In genomic region chr2:209334188-209335017, GRCh38 we compare ENCODE assay signal across 9 cellular contexts.
A peak's percentile ranks its signal among the peaks of the same experiment; 100 is the strongest.
DNase-seq lines count a peak whose midpoint lies in the region; ATAC-seq, FAIRE-seq and TF ChIP-seq lines count a peak whose summit lies in the region.
"Had no signal": no experiment of that assay in that cellular context is flagged by ENCODE, and none has a peak within 500 bp of the region (broad histone marks: within the 10 kb centered on the region; RNA-seq: fewer than 3 reads in every experiment).

No MANE protein-coding gene starts in this region.

- peak; percentile 20 for FAIRE-seq in urothelium cell line (lab: Jason Lieb, UNC)

- H3K9me3 ChIP-seq in CD4-positive, alpha-beta T cell (ENCODE audit: control insufficient read depth, low read length) = no peaks in the 10 kb centered on the region

- intact Hi-C loops in CD4-positive, alpha-beta T cell (cut with DNase I, micrococcal nuclease) = loop anchor here in 1 of 2 experiments (10.0 kb wide), 2 partner anchors 240 to 860 kb away; no protein-coding TSS in a partner anchor

- no peak overlapping the region for H3K27ac ChIP-seq in CD4-positive, alpha-beta T cell (ENCODE audit: low read depth, low read length)

- H3K27me3 ChIP-seq in CD4-positive, alpha-beta T cell (ENCODE audit: control insufficient read depth, insufficient read depth, low read length) = no peaks in the 10 kb centered on the region

- POLR2A ChIA-PET in CD4-positive, alpha-beta T cell (lab: Charles Lee) = no interaction called here

- no peaks in the 10 kb centered on the region for H3K9me3 Mint-ChIP-seq in CD4-positive, alpha-beta T cell
- no peaks in the 10 kb centered on the region for H3K9me3 Mint-ChIP-seq in T-helper 2 cell treated with Interferon-gamma antibody and Interleukin-4, amounts not matched to agents 5 μg/mL and 100 μg/mL, for 36 hours
- no peaks in the 10 kb centered on the region for H3K9me3 Mint-ChIP-seq in endothelial cell (ENCODE audit: unreplicated experiment)
- H3K9me3 Mint-ChIP-seq: T-cell had no signal

- H3K27me3 Mint-ChIP-seq in CD4-positive, alpha-beta T cell = no peaks in the 10 kb centered on the region
- H3K27me3 Mint-ChIP-seq in T-helper 2 cell treated with Interferon-gamma antibody and Interleukin-4, amounts not matched to agents 5 μg/mL and 100 μg/mL, for 36 hours (ENCODE audit: low read depth) = no peaks in the 10 kb centered on the region
- H3K27me3 Mint-ChIP-seq in endothelial cell (ENCODE audit: unreplicated experiment) = no peaks in the 10 kb centered on the region
- H3K27me3 Mint-ChIP-seq: T-cell had no signal

- no peak for ATAC-seq in CD4-positive, alpha-beta T cell (ENCODE audit: poor library complexity)
- ATAC-seq in GM18873 (IDR thresholded peaks at IDR 0.05; ENCODE audit: low FRiP score, unreplicated experiment) (peak; percentile 71), HG03064 (IDR thresholded peaks at IDR 0.05; ENCODE audit: low read depth, unreplicated experiment) (peak; percentile 76)
- ATAC-seq: T-cell had no signal

- no peak overlapping the region for H3K4me3 Mint-ChIP-seq in CD4-positive, alpha-beta T cell
- H3K4me3 Mint-ChIP-seq in T-helper 2 cell treated with Interferon-gamma antibody and Interleukin-4, amounts not matched to agents 5 μg/mL and 100 μg/mL, for 36 hours = no peak overlapping the region
- H3K4me3 Mint-ChIP-seq in endothelial cell (ENCODE audit: unreplicated experiment) = no peak overlapping the region
- H3K4me3 Mint-ChIP-seq: T-cell had no signal

- H3K36me3 Mint-ChIP-seq in CD4-positive, alpha-beta T cell (ENCODE audit: low read depth) = no peaks in the 10 kb centered on the region
- no peaks in the 10 kb centered on the region for H3K36me3 Mint-ChIP-seq in T-helper 2 cell treated with Interferon-gamma antibody and Interleukin-4, amounts not matched to agents 5 μg/mL and 100 μg/mL, for 36 hours (ENCODE audit: low read depth)
- no peaks in the 10 kb centered on the region for H3K36me3 Mint-ChIP-seq in endothelial cell (ENCODE audit: low read depth, unreplicated experiment)
- H3K36me3 Mint-ChIP-seq: T-cell had no signal

- CTCF ChIA-PET in CD4-positive, alpha-beta T cell (lab: Charles Lee) = interaction anchor here (1.0 to 2.0 kb wide), 2 partner anchors 10 to 16 kb away, joined by 3 to 5 read pairs; no protein-coding TSS in a partner anchor

- TF ChIP-seq CTCF in CD4-positive, alpha-beta T cell (IDR thresholded peaks at IDR 0.05) = peak; percentile 60
- peak; percentile 72 for TF ChIP-seq CTCF in endothelial cell (IDR thresholded peaks at IDR 0.05; ENCODE audit: unreplicated experiment)

- no peak overlapping the region for H3K27ac Mint-ChIP-seq in CD4-positive, alpha-beta T cell
- H3K27ac Mint-ChIP-seq in T-helper 2 cell treated with Interferon-gamma antibody and Interleukin-4, amounts not matched to agents 5 μg/mL and 100 μg/mL, for 36 hours = no peak overlapping the region
- H3K27ac Mint-ChIP-seq in endothelial cell (ENCODE audit: unreplicated experiment) = no peak overlapping the region
- H3K27ac Mint-ChIP-seq: T-cell had no signal

- DNase-seq in CD4-positive, alpha-beta T cell = no peak
- DNase-seq in NCI-H1930 (lab: John Stamatoyannopoulos, UW) (peak; percentile 28 to 33), endothelial cell (ENCODE audit: low spot score) (peak; percentile 58), mucosa of gallbladder (ENCODE audit: low spot score) (peak; percentile 65), urothelium cell line (ENCODE audit: low spot score) (peak; percentile 46)
- peak; percentile 13 for DNase-seq in T-helper 2 cell treated with Interferon-gamma antibody and Interleukin-4, amounts not matched to agents 5 μg/mL and 100 μg/mL, for 36 hours (ENCODE audit: low spot score)

- no peaks in the 10 kb centered on the region for H3K4me1 Mint-ChIP-seq in CD4-positive, alpha-beta T cell (ENCODE audit: low read depth)
- H3K4me1 Mint-ChIP-seq in T-helper 2 cell treated with Interferon-gamma antibody and Interleukin-4, amounts not matched to agents 5 μg/mL and 100 μg/mL, for 36 hours (ENCODE audit: low read depth) = no peaks in the 10 kb centered on the region
- H3K4me1 Mint-ChIP-seq in endothelial cell (ENCODE audit: unreplicated experiment) = no peaks in the 10 kb centered on the region
- H3K4me1 Mint-ChIP-seq: T-cell had no signal

Comparison
In these comparisons a context has a peak if more than half of its experiments do, and no peak if none do; other contexts are left out.
1. DNase-seq: peak in NCI-H1930 (2 of 2), T-helper 2 cell treated with Interferon-gamma antibody and Interleukin-4, amounts not matched to agents 5 μg/mL and 100 μg/mL, for 36 hours (single experiment), endothelial cell (single experiment), mucosa of gallbladder (single experiment) and urothelium cell line (single experiment); none in CD4-positive, alpha-beta T cell (0 of 10).